In the genomic region with DNA sequence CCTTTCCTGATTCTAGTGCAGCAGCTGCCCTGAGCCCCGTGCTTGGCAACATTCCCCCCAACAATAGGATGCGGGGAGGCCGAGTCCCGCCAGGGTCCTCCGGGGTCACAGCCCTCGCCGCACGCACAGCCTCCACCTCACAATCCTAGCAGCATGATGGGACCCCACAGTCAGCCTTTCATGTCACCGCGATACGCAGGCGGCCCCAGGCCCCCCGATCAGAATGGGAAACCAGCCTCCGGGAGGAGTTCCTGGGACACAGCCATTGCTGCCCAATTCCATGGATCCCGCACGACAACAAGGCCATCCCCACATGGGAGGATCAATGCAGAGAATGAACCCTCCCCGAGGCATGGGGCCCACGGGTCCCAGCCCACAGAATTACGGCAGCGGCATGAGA, we compare ENCODE assay signal across 8 cellular contexts. TPM values are rescaled to one million over a fixed set of nuclear protein-coding genes. Genes with fewer than 3 reads are reported as not detected.
"Had no signal": no experiment of that assay in that cellular context is flagged by ENCODE, and none has a peak within 500 bp of the region (broad histone marks: within the 10 kb centered on the region; RNA-seq: fewer than 3 reads in every experiment).

No MANE protein-coding gene starts in this region.

RNA-seq across cellular contexts. Expression of a gene that starts 13.7 kb away (rescaled TPM):
- total RNA-seq: activated CD4-positive, alpha-beta T cell treated with anti-CD3 and anti-CD28 coated beads for 36 hours; activated CD4-positive, alpha-beta T cell treated with anti-CD3 and anti-CD28 coated beads, Interleukin-2, amount 10 ng/mL, durations not matched to agents 7 days and 5 days; activated CD8-positive, alpha-beta T cell treated with anti-CD3 and anti-CD28 coated beads, Interleukin-2, amount 10 ng/mL, durations not matched to agents 7 days and 5 days; activated T-helper 2 cell treated with anti-CD3 and anti-CD28 coated beads, Interferon-gamma antibody, Interleukin-2, Interleukin-4, amounts not matched to agents 10 μg/mL and 5 μg/mL and 100 μg/mL, durations not matched to agents 14 hours and 24 hours and 36 hours; ascending aorta; K562; Peyer's patch; SJSA1 had no signal
- polyA plus RNA-seq: K562 had no signal
